Comparison of ENCODE assay signal across 17 cellular contexts in genomic region chr14:77603031-77603430, GRCh38.
"Had no signal": no experiment of that assay in that cellular context is flagged by ENCODE, and none has a peak within 500 bp of the region (broad histone marks: within the 10 kb centered on the region; RNA-seq: fewer than 3 reads in every experiment).

No MANE protein-coding gene starts in this region.

- H3K4me1 ChIP-seq: gastrocnemius medialis had no signal

- H3K9me3 ChIP-seq: esophagus muscularis mucosa, gastrocnemius medialis, thyroid gland had no signal

- H3K4me3 Mint-ChIP-seq: activated B cell treated with CpG ODN at 0.5 μM for 24 hours; activated CD4-positive, alpha-beta T cell treated with anti-CD3 and anti-CD28 coated beads for 36 hours; activated T-cell treated with anti-CD3 and anti-CD28 coated beads, Interleukin-2, amount 50 U/mL, for 24 hours; activated T-helper 17 cell treated with anti-CD3 and anti-CD28 coated beads, Interleukin-2, amount 50 U/mL, for 72 hours; T-helper 1 cell treated with Interleukin-12 subunit alpha and Interleukin-12 subunit beta and Interleukin-4 antibody, amounts not matched to agents 30 μg/mL and 1 μg/mL, for 36 hours had no signal

- H3K27me3 ChIP-seq: esophagus muscularis mucosa, gastrocnemius medialis, thyroid gland had no signal

- H3K27ac Mint-ChIP-seq: activated B cell treated with CpG ODN at 0.5 μM for 24 hours; activated CD4-positive, alpha-beta T cell treated with anti-CD3 and anti-CD28 coated beads for 36 hours; activated T-cell treated with anti-CD3 and anti-CD28 coated beads, Interleukin-2, amount 50 U/mL, for 24 hours; activated T-helper 17 cell treated with anti-CD3 and anti-CD28 coated beads, Interleukin-2, amount 50 U/mL, for 72 hours; T-helper 1 cell treated with Interleukin-12 subunit alpha and Interleukin-12 subunit beta and Interleukin-4 antibody, amounts not matched to agents 30 μg/mL and 1 μg/mL, for 36 hours had no signal

- H3K4me3 ChIP-seq: coronary artery, esophagus muscularis mucosa, gastrocnemius medialis, thyroid gland had no signal

- H3K9me3 Mint-ChIP-seq: activated B cell treated with CpG ODN at 0.5 μM for 24 hours; activated T-cell treated with anti-CD3 and anti-CD28 coated beads, Interleukin-2, amount 50 U/mL, for 24 hours; activated T-helper 17 cell treated with anti-CD3 and anti-CD28 coated beads, Interleukin-2, amount 50 U/mL, for 72 hours; T-helper 1 cell treated with Interleukin-12 subunit alpha and Interleukin-12 subunit beta and Interleukin-4 antibody, amounts not matched to agents 30 μg/mL and 1 μg/mL, for 36 hours had no signal

- DNase-seq: activated B cell treated with CpG ODN at 0.5 μM for 24 hours; activated CD4-positive, alpha-beta T cell treated with anti-CD3 and anti-CD28 coated beads for 36 hours; activated CD4-positive, alpha-beta T cell treated with anti-CD3 and anti-CD28 coated beads, Interleukin-2, amount 50 U/mL, for 4 hours; activated CD8-positive, alpha-beta memory T cell treated with anti-CD3 and anti-CD28 coated beads for 24 hours; activated CD8-positive, alpha-beta memory T cell treated with anti-CD3 and anti-CD28 coated beads, Interleukin-2, amount 50 U/mL, for 4 hours; activated T-cell treated with anti-CD3 and anti-CD28 coated beads, Interleukin-2, amount 50 U/mL, for 24 hours; cerebellar nuclear complex; gastrocnemius medialis; occipital lobe; stimulated activated CD4-positive, alpha-beta T cell treated with anti-CD3 and anti-CD28 coated beads, Interleukin-4, amount 100 ng/mL, for 24 hours; stimulated activated naive CD8-positive, alpha-beta T cell treated with anti-CD3 and anti-CD28 coated beads, Interleukin-15, Interleukin-2, amounts not matched to agents 100 U/mL and 50 U/mL, for 24 hours; thyroid gland had no signal

- H3K36me3 ChIP-seq: esophagus muscularis mucosa, gastrocnemius medialis, thyroid gland had no signal

- H3K27ac ChIP-seq: coronary artery, esophagus muscularis mucosa, gastrocnemius medialis, thyroid gland had no signal

- ATAC-seq: activated naive CD4-positive, alpha-beta T cell treated with anti-CD3 and anti-CD28 coated beads, Interleukin-2, amount 50 U/mL, for 72 hours; activated T-helper 17 cell treated with anti-CD3 and anti-CD28 coated beads, Interleukin-2, amount 50 U/mL, for 72 hours; gastrocnemius medialis; stimulated activated naive CD8-positive, alpha-beta T cell treated with anti-CD3 and anti-CD28 coated beads, Interleukin-15, Interleukin-2, amounts not matched to agents 100 U/mL and 50 U/mL, for 24 hours had no signal

- H3K27me3 Mint-ChIP-seq: activated B cell treated with CpG ODN at 0.5 μM for 24 hours; activated CD4-positive, alpha-beta T cell treated with anti-CD3 and anti-CD28 coated beads for 36 hours; activated T-cell treated with anti-CD3 and anti-CD28 coated beads, Interleukin-2, amount 50 U/mL, for 24 hours; activated T-helper 17 cell treated with anti-CD3 and anti-CD28 coated beads, Interleukin-2, amount 50 U/mL, for 72 hours had no signal
